Comparison of ENCODE assay signal across 8 cellular contexts in genomic region chrX:3143043-3143799, GRCh38.
DNase-seq lines count a peak whose midpoint lies in the region; ATAC-seq, FAIRE-seq and TF ChIP-seq lines count a peak whose summit lies in the region.

No MANE protein-coding gene starts in this region.

- peak; percentile 23 for FAIRE-seq in keratinocyte (lab: Jason Lieb, UNC)

- 0 out of 2 replicates have a peak overlapping the region, but pooled peaks have one; percentile 8 for H3K27ac ChIP-seq in OCI-LY3 (ENCODE audit: low read length)
- no peak overlapping the region for H3K27ac ChIP-seq in keratinocyte (ENCODE audit: control insufficient read depth, insufficient read depth, low read length)
- no peak overlapping the region for H3K27ac ChIP-seq in esophagus muscularis mucosa (replicated peaks in 1 of 4)

- WGBS in esophagus muscularis mucosa: 67% methylated on average over 4 of the region's 4 CpGs

- no peak for TF ChIP-seq EP300 in esophagus muscularis mucosa (IDR thresholded peaks at IDR 0.05)

- H3K9me3 ChIP-seq in OCI-LY3 (ENCODE audit: insufficient read depth, low read length) (no peaks in the 10 kb centered on the region), keratinocyte (ENCODE audit: control insufficient read depth, low read depth, low read length) (peaks cover 8% of the 10 kb centered on the region), esophagus muscularis mucosa (no peaks in the 10 kb centered on the region)

- H3K9ac ChIP-seq in OCI-LY3 (ENCODE audit: low read length) (no peak overlapping the region), keratinocyte (ENCODE audit: control insufficient read depth, extremely low read depth, insufficient read depth, low read length) (no peak overlapping the region)

- peaks cover 5% of the 10 kb centered on the region for H3K36me3 ChIP-seq in OCI-LY3 (replicated peaks; ENCODE audit: low read depth, low read length)
- no peaks in the 10 kb centered on the region for H3K36me3 ChIP-seq in keratinocyte (ENCODE audit: control insufficient read depth in 2 of 2, extremely low read depth in 1 of 2, insufficient read depth in 2 of 2, low read length in 2 of 2)
- H3K36me3 ChIP-seq in esophagus muscularis mucosa: no peaks in the 10 kb centered on the region

- dilution Hi-C loops in keratinocyte (cut with MboI; ENCODE audit: extremely low pct_ligation_motif_present, low sequenced_read_pairs): no loop called here

- CTCF ChIA-PET in HEK293T (lab: Yijun Ruan, JAX): no interaction called here

- TF ChIP-seq CTCF in GM12864 (IDR thresholded peaks at IDR 0.05; ENCODE audit: low read depth, low read length, missing control alignments) (no peak), OCI-LY3 (IDR thresholded peaks at IDR 0.05; ENCODE audit: low read depth, low read length) (no peak), keratinocyte (optimal IDR thresholded peaks at IDR 0.05 in 1 of 3, IDR thresholded peaks at IDR 0.05 in 1 of 3, conservative IDR thresholded peaks at IDR 0.05 in 1 of 3; ENCODE audit: extremely low read depth in 1 of 3, insufficient read depth in 2 of 3, low read length in 3 of 3) (no peak), esophagus muscularis mucosa (IDR thresholded peaks at IDR 0.05) (no peak)

- no peak for TF ChIP-seq POLR2A in esophagus muscularis mucosa (IDR thresholded peaks at IDR 0.05; ENCODE audit: low read depth)

- H3K4me1 ChIP-seq in OCI-LY3 (ENCODE audit: low read length) (peaks cover 13% of the 10 kb centered on the region), keratinocyte (ENCODE audit: control insufficient read depth, extremely low read depth, insufficient read depth, low read length) (no peaks in the 10 kb centered on the region), esophagus muscularis mucosa (no peaks in the 10 kb centered on the region)

- peak; percentile 8 for DNase-seq in GM12864 (ENCODE audit: low read depth)
- DNase-seq in keratinocyte (ENCODE audit: low read depth, low spot score): no peak
- DNase-seq in esophagus muscularis mucosa (ENCODE audit: extremely low spot score): no peak
- DNase-seq in HEK293T (ENCODE audit: extremely low spot score): no peak
- DNase-seq in epidermal melanocyte (ENCODE audit: insufficient read length, low spot score): no peak
- no peak for DNase-seq in NCI-H774 (lab: John Stamatoyannopoulos, UW)

- POLR2A ChIA-PET in HEK293T (lab: Yijun Ruan, JAX): no interaction called here

- H3K27me3 ChIP-seq in OCI-LY3 (ENCODE audit: low read depth, low read length): no peaks in the 10 kb centered on the region
- H3K27me3 ChIP-seq in keratinocyte (ENCODE audit: control insufficient read depth, extremely low read depth, insufficient read depth, low read length): no peaks in the 10 kb centered on the region
- H3K27me3 ChIP-seq in esophagus muscularis mucosa: no peaks in the 10 kb centered on the region

- H4K20me1 ChIP-seq in OCI-LY3 (ENCODE audit: insufficient read depth, low read length): no peaks in the 10 kb centered on the region
- no peaks in the 10 kb centered on the region for H4K20me1 ChIP-seq in keratinocyte (ENCODE audit: control insufficient read depth, extremely low read depth, insufficient read depth, low read length)

- H2AFZ ChIP-seq in OCI-LY3 (ENCODE audit: low read depth, low read length) (peak overlapping the region; percentile 58; the same call in 1 of the 2 replicates), keratinocyte (ENCODE audit: control insufficient read depth, low read length) (peak overlapping the region; percentile 88)

- H3K79me2 ChIP-seq in OCI-LY3 (ENCODE audit: low read length) (no peaks in the 10 kb centered on the region), keratinocyte (ENCODE audit: control insufficient read depth, insufficient read depth, low read length) (no peaks in the 10 kb centered on the region)

- intact Hi-C loops in esophagus muscularis mucosa (cut with DNase I): no loop called here

- no peak overlapping the region for H3K4me3 ChIP-seq in GM12864 (ENCODE audit: low read depth, low read length)
- peak overlapping the region; percentile 32; the same call in 1 of the 2 replicates for H3K4me3 ChIP-seq in OCI-LY3 (ENCODE audit: low read length)
- H3K4me3 ChIP-seq in keratinocyte (ENCODE audit: control insufficient read depth in 2 of 3, extremely low read depth in 1 of 3, insufficient read depth in 2 of 3, low read depth in 1 of 3, low read length in 3 of 3): no peak overlapping the region
- H3K4me3 ChIP-seq in esophagus muscularis mucosa: no peak overlapping the region

- ATAC-seq in GM21786 (IDR thresholded peaks at IDR 0.05; ENCODE audit: unreplicated experiment): peak; percentile 53

- H3K4me2 ChIP-seq in OCI-LY3 (ENCODE audit: low read length) (peak overlapping the region; percentile 24; the same call in 1 of the 2 replicates), keratinocyte (ENCODE audit: control insufficient read depth, extremely low read depth, insufficient read depth, low read depth, low read length) (no peak overlapping the region)

- no peaks in the 10 kb centered on the region for H3K9me1 ChIP-seq in keratinocyte (ENCODE audit: control insufficient read depth, extremely low read depth, insufficient read depth, low read length)

TF ChIP-seq in HEK293T, 16 proteins besides CTCF, POLR2A, EP300 and RAD21:
- TF ChIP-seq ARNT (IDR thresholded peaks at IDR 0.05) (no peak), SP1 (IDR thresholded peaks at IDR 0.05) (no peak), CTBP1 (IDR thresholded peaks at IDR 0.05; ENCODE audit: borderline replicate concordance) (no peak), SUZ12 (IDR thresholded peaks at IDR 0.05) (no peak), HDGF (IDR thresholded peaks at IDR 0.05; ENCODE audit: borderline replicate concordance) (no peak), FOXM1 (IDR thresholded peaks at IDR 0.05; ENCODE audit: borderline replicate concordance) (no peak), BHLHE40 (IDR thresholded peaks at IDR 0.05; ENCODE audit: borderline replicate concordance) (no peak), FOXK2 (IDR thresholded peaks at IDR 0.05) (no peak), ELF4 (IDR thresholded peaks at IDR 0.05) (no peak), FOXA1 (IDR thresholded peaks at IDR 0.05) (no peak), L3MBTL2 (conservative IDR thresholded peaks at IDR 0.05) (no peak), TARDBP (IDR thresholded peaks at IDR 0.05) (no peak), LEF1 (IDR thresholded peaks at IDR 0.05; ENCODE audit: borderline replicate concordance) (no peak), ZNF384 (IDR thresholded peaks at IDR 0.05) (no peak), NFRKB (IDR thresholded peaks at IDR 0.05) (no peak)
- TF ChIP-seq, protein P1, sequence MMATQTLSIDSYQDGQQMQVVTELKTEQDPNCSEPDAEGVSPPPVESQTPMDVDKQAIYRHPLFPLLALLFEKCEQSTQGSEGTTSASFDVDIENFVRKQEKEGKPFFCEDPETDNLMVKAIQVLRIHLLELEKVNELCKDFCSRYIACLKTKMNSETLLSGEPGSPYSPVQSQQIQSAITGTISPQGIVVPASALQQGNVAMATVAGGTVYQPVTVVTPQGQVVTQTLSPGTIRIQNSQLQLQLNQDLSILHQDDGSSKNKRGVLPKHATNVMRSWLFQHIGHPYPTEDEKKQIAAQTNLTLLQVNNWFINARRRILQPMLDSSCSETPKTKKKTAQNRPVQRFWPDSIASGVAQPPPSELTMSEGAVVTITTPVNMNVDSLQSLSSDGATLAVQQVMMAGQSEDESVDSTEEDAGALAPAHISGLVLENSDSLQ (IDR thresholded peaks at IDR 0.05): no peak
TF ChIP-seq in HEK293T: peak in this region for 0.
